ENCODE assay signal across 8 cellular contexts in the genomic region with DNA sequence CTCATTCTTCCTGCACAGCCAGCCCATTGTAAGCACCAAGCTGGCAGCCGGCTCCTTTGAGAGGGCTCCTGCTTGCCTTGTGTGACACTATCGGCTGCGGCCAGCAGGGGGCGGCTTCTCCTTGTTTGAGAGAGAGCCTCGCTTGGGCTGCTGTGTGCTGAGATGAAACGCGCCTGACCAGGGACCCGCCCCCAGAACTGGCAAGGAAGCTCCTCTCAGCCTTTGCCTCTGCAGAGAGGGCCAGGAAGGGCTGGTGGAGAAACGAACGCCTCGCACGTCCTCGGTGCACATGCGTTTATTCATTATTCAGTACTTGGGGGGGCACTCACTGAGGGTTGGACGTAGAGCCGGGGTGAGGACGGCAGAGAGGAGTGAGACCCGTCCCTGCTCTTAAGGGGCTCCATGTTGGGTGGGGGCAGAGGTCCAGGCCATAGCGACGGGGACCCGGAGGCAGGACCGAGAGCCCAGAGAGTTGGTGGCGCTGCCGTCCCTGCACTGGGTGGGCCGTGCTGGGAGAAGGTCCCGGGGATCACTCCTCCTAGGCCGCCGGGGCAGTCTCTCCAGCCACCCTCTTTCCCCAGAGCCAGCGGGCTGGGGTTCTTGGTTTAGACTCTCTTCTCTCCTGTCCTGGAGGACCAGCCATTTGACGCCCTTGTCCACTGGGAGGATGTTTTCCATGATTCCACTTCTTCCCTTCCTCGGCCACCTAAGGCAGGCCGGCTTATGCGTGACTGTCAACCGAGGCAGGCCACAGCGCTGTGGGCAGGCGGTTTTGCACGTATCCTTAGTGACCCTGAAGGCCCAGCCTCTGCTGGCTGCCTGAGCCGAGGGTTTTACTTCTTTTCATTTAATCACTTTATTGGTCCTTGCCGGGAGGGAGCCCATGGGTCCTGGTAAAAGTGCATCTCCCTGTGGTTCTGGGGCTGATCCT.
DNase-seq lines count a peak whose midpoint lies in the region; TF ChIP-seq lines count a peak whose summit lies in the region.

No MANE protein-coding gene starts in this region.

- no peaks in the 10 kb centered on the region for H3K9me3 Mint-ChIP-seq in activated T-helper 1 cell treated with anti-CD3 and anti-CD28 coated beads, Interleukin-12 subunit alpha, Interleukin-12 subunit beta, Interleukin-2, Interleukin-4 antibody, amounts not matched to agents 30 ng/mL and 10 ng/mL and 1 ng/mL, durations not matched to agents 14 hours and 24 hours and 36 hours
- H3K9me3 Mint-ChIP-seq in neural crest cell, result no peaks in the 10 kb centered on the region

- TF ChIP-seq EP300 in stomach (IDR thresholded peaks at IDR 0.05), result no peak

- H3K4me3 ChIP-seq in GM23248, result no peak overlapping the region
- no peak overlapping the region for H3K4me3 ChIP-seq in LNCaP clone FGC (ENCODE audit: low read depth, low read length)
- H3K4me3 ChIP-seq in stomach, result peak overlapping the region in 2 of 4 donors; percentile 8 to 31

- H3K9me3 ChIP-seq in GM23248 (ENCODE audit: low read depth) (no peaks in the 10 kb centered on the region), stomach (no peaks in the 10 kb centered on the region)

- H3K4me1 Mint-ChIP-seq in activated T-helper 1 cell treated with anti-CD3 and anti-CD28 coated beads, Interleukin-12 subunit alpha, Interleukin-12 subunit beta, Interleukin-2, Interleukin-4 antibody, amounts not matched to agents 30 ng/mL and 10 ng/mL and 1 ng/mL, durations not matched to agents 14 hours and 24 hours and 36 hours (ENCODE audit: low read depth), result peaks cover 18% of the 10 kb centered on the region
- H3K4me1 Mint-ChIP-seq in neural crest cell, result peaks cover 47% of the 10 kb centered on the region

- no peaks in the 10 kb centered on the region for H4K20me1 ChIP-seq in GM23248 (ENCODE audit: insufficient read depth)

- H3K4me1 ChIP-seq in GM23248 (ENCODE audit: insufficient read depth) (peaks cover 8% of the 10 kb centered on the region), stomach (peaks cover 10 to 34% (median 24%) of the 10 kb centered on the region in 4 donors)

- TF ChIP-seq CTCF in LNCaP clone FGC (IDR thresholded peaks at IDR 0.05; ENCODE audit: control insufficient read depth, extremely low read depth, insufficient read depth) (peak; percentile 86), RWPE1 (conservative IDR thresholded peaks at IDR 0.05; ENCODE audit: low read depth) (peak; percentile 90), neural crest cell (conservative IDR thresholded peaks at IDR 0.05) (peak; percentile 97), stomach (IDR thresholded peaks at IDR 0.05) (peak in 6 of 7 experiments; percentile 23 to 96 (median 90))

- H3K27ac ChIP-seq in GM23248 (no peak overlapping the region), RWPE1 (no peak overlapping the region), stomach (peak overlapping the region; percentile 8 to 78 (median 52))

- 51 to 53% methylated on average over 37 to 39 of the region's 39 CpGs for WGBS in GM23248 (ENCODE audit: low coverage in 1 of 2, low lambda C conversion rate in 2 of 2, missing lambda C conversion rate in 2 of 2), 2 experiments
- 39 to 49% (median 41%) methylated on average over 37 to 39 of the region's 39 CpGs for WGBS in stomach, 5 donors

- DNase-seq in Daoy (ENCODE audit: low read depth) (peak; percentile 86), GM23248 (peak; percentile 96), LNCaP clone FGC (ENCODE audit: low read depth) (peak; percentile 63), RWPE1 (ENCODE audit: low spot score) (peak; percentile 80), fibroblast of peridontal ligament (ENCODE audit: extremely low read depth) (peak; percentile 89), neural crest cell (ENCODE audit: low read depth, low spot score) (peak; percentile 100), stomach (peak; percentile 99)
- DNase-seq in activated T-helper 1 cell treated with anti-CD3 and anti-CD28 coated beads, Interleukin-12 subunit alpha, Interleukin-12 subunit beta, Interleukin-2, Interleukin-4 antibody, amounts not matched to agents 30 ng/mL and 10 ng/mL and 1 ng/mL, durations not matched to agents 14 hours and 24 hours and 36 hours (ENCODE audit: low spot score), result peak; percentile 92

- H3K4me2 ChIP-seq in GM23248 (ENCODE audit: unreplicated experiment), result peak overlapping the region; percentile 46

- H3K36me3 Mint-ChIP-seq in activated T-helper 1 cell treated with anti-CD3 and anti-CD28 coated beads, Interleukin-12 subunit alpha, Interleukin-12 subunit beta, Interleukin-2, Interleukin-4 antibody, amounts not matched to agents 30 ng/mL and 10 ng/mL and 1 ng/mL, durations not matched to agents 14 hours and 24 hours and 36 hours (ENCODE audit: low read depth), result no peaks in the 10 kb centered on the region
- H3K36me3 Mint-ChIP-seq in neural crest cell (ENCODE audit: low read depth), result no peaks in the 10 kb centered on the region

- H3K36me3 ChIP-seq in GM23248 (ENCODE audit: low read depth) (no peaks in the 10 kb centered on the region), stomach (no peaks in the 10 kb centered on the region)

- H3K4me3 Mint-ChIP-seq in activated T-helper 1 cell treated with anti-CD3 and anti-CD28 coated beads, Interleukin-12 subunit alpha, Interleukin-12 subunit beta, Interleukin-2, Interleukin-4 antibody, amounts not matched to agents 30 ng/mL and 10 ng/mL and 1 ng/mL, durations not matched to agents 14 hours and 24 hours and 36 hours, result no peak overlapping the region
- H3K4me3 Mint-ChIP-seq in neural crest cell, result peak overlapping the region; percentile 79

- POLR2A ChIA-PET in RWPE1 (lab: Yijun Ruan, JAX; ENCODE audit: low non-redundant PET), result interaction anchor here (0.5 to 0.6 kb wide), 2 partner anchors 174 to 262 kb away, joined by 3 to 4 read pairs; no protein-coding TSS in a partner anchor

- TF ChIP-seq POLR2A in stomach (IDR thresholded peaks at IDR 0.05), result no peak

- H3K27me3 Mint-ChIP-seq in activated T-helper 1 cell treated with anti-CD3 and anti-CD28 coated beads, Interleukin-12 subunit alpha, Interleukin-12 subunit beta, Interleukin-2, Interleukin-4 antibody, amounts not matched to agents 30 ng/mL and 10 ng/mL and 1 ng/mL, durations not matched to agents 14 hours and 24 hours and 36 hours (ENCODE audit: insufficient read depth), result no peaks in the 10 kb centered on the region
- H3K27me3 Mint-ChIP-seq in neural crest cell (ENCODE audit: low read depth), result no peaks in the 10 kb centered on the region

- H3K27me3 ChIP-seq in GM23248 (replicated peaks; ENCODE audit: insufficient read depth) (no peaks in the 10 kb centered on the region), stomach (no peaks in the 10 kb centered on the region)

- intact Hi-C loops in activated T-helper 1 cell treated with anti-CD3 and anti-CD28 coated beads, Interleukin-12 subunit alpha, Interleukin-12 subunit beta, Interleukin-2, Interleukin-4 antibody, amounts not matched to agents 30 ng/mL and 10 ng/mL and 1 ng/mL, durations not matched to agents 14 hours and 24 hours and 36 hours (cut with micrococcal nuclease), result loop anchor here (1.0 to 5.0 kb wide), 12 partner anchors 13 to 732 kb away; partner anchors contain the start of gene KATNAL1
- intact Hi-C loops in stomach (cut with DNase I; ENCODE audit: low total_unique reads), result no loop called here

- H3K79me2 ChIP-seq in GM23248 (ENCODE audit: insufficient read depth), result no peaks in the 10 kb centered on the region

- in situ Hi-C loops in GM23248 (cut with MboI), result no loop called here

- H3F3A ChIP-seq in GM23248 (ENCODE audit: insufficient read depth), result peaks cover 6% of the 10 kb centered on the region; the same call in 1 of the 2 replicates

- CTCF ChIA-PET in RWPE1 (lab: Yijun Ruan, JAX), result interaction anchor here (0.5 to 2.4 kb wide), 26 partner anchors 9 to 1084 kb away, joined by 3 to 26 read pairs (median 4); partner anchors contain the start of genes KATNAL1 and UBE2L5

- H2AFZ ChIP-seq in GM23248, result no peak overlapping the region

- no peaks in the 10 kb centered on the region for H3K9me2 ChIP-seq in GM23248 (ENCODE audit: insufficient read depth)

- H3K9ac ChIP-seq in GM23248, result no peak overlapping the region

- peak overlapping the region; percentile 67 for H3K27ac Mint-ChIP-seq in activated T-helper 1 cell treated with anti-CD3 and anti-CD28 coated beads, Interleukin-12 subunit alpha, Interleukin-12 subunit beta, Interleukin-2, Interleukin-4 antibody, amounts not matched to agents 30 ng/mL and 10 ng/mL and 1 ng/mL, durations not matched to agents 14 hours and 24 hours and 36 hours
- H3K27ac Mint-ChIP-seq in neural crest cell (ENCODE audit: unreplicated experiment), result peak overlapping the region; percentile 94

Comparison
In these comparisons a context has a peak if more than half of its experiments do, and no peak if none do; other contexts are left out.
1. H3K27ac ChIP-seq: peak in stomach (5 of 5); none in GM23248 (single experiment) and RWPE1 (single experiment).
2. Peak in every context shown above with its lines, with median percentiles within 50 percentile points of each other: DNase-seq and CTCF ChIP-seq.